In the genomic region with DNA sequence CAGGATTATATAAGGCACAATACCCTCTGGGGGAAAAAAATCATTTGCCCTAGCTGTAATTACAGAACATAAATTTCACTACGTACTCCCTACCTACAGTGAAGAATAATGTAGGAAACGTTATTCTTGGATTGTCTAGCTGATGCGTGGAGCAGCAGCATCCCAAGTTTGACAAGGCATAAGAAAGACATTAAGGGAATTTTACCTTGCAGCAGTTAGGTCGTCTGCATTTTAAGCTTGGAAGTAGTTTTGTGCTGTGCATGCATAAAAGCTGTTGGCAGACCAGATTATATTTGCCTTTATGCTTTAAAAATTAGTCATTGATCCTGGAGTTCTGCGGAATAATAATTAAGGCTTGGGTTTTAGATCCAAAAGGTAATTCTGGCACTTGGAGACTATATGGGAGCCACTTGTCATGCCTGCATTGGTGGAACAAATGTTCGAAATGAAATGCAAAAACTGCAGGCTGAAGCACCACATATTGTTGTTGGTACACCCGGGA, we compare ENCODE assay signal across 8 cellular contexts. TPM values are rescaled to one million over a fixed set of nuclear protein-coding genes. Genes with fewer than 3 reads are reported as not detected.
DNase-seq lines count a peak whose midpoint lies in the region; ATAC-seq and TF ChIP-seq lines count a peak whose summit lies in the region.

No MANE protein-coding gene starts in this region.

- POLR2A ChIA-PET in T-cell (lab: Charles Lee), result interaction anchor here (0.6 to 3.2 kb wide), 6 partner anchors 8 to 842 kb away, joined by 3 to 18 read pairs (median 4); a partner anchor contains a TSS

- ATAC-seq in GM18505 (IDR thresholded peaks at IDR 0.05; ENCODE audit: unreplicated experiment) (no peak), T-cell (replicated peaks in 1 of 4) (no peak), GM18511 (IDR thresholded peaks at IDR 0.05; ENCODE audit: unreplicated experiment) (no peak)

- CTCF ChIA-PET in T-cell (lab: Charles Lee), result interaction anchor here (0.6 to 2.2 kb wide), 2 partner anchors 36 to 233 kb away, joined by 3 to 6 read pairs; no protein-coding TSS in a partner anchor

- H3K4me3 Mint-ChIP-seq in T-cell, result peak overlapping the region; percentile 98 to 100 (median 100)

- peak; percentile 4 for TF ChIP-seq POLR2A in GM18505 (IDR thresholded peaks at IDR 0.05; ENCODE audit: borderline replicate concordance, extremely low read depth, insufficient read depth, insufficient read length)

- no peak for DNase-seq in T-cell
- DNase-seq in fibroblast of the aortic adventitia (ENCODE audit: low read depth), result peak; percentile 6
- no peak for DNase-seq in skeletal muscle cell (ENCODE audit: low read depth)
- no peak for DNase-seq in NCI-H526 treated with DMSO at 0.1 percent for 48 hours (lab: John Stamatoyannopoulos, UW)
- DNase-seq in kidney glomerular epithelial cell (lab: John Stamatoyannopoulos, UW), result no peak
- no peak for DNase-seq in NCI-H82 treated with DMSO at 0.1 percent for 48 hours (lab: John Stamatoyannopoulos, UW; ENCODE audit: unreplicated experiment)

- peak overlapping the region; percentile 60 to 100 for H3K27ac Mint-ChIP-seq in T-cell

- peaks cover 0 to 2% of the 10 kb centered on the region in 2 donors for H3K27me3 Mint-ChIP-seq in T-cell

- H3K4me3 ChIP-seq in fibroblast of the aortic adventitia (ENCODE audit: low read depth, low read length) (peak overlapping the region; percentile 90), skeletal muscle cell (ENCODE audit: low read depth, low read length) (peak overlapping the region; percentile 73)

- TF ChIP-seq CTCF in fibroblast of the aortic adventitia (IDR thresholded peaks at IDR 0.05; ENCODE audit: insufficient read depth, low read length), result no peak

- H3K36me3 Mint-ChIP-seq in T-cell, result peaks cover 56% of the 10 kb centered on the region

- peaks cover 64 to 72% (median 68%) of the 10 kb centered on the region in 3 donors for H3K4me1 Mint-ChIP-seq in T-cell

- H3K9me3 Mint-ChIP-seq in T-cell, result no peaks in the 10 kb centered on the region

RNA-seq across cellular contexts. Expression of a gene that starts 2.2 kb away (rescaled TPM):
- 100 to 1,000 TPM; 544 to 870 (median 576) TPM for total RNA-seq in T-cell
- 383 and 640 TPM in 2 replicates for total RNA-seq in fibroblast of the aortic adventitia (ENCODE audit: low replicate concordance)

RNA-seq across cellular contexts. Expression of a gene that starts 20.7 kb away (rescaled TPM):
- total RNA-seq in T-cell (10 to 100 TPM; 13.4 to 21.0 (median 19.2) TPM), fibroblast of the aortic adventitia (ENCODE audit: low replicate concordance) (13.2 and 48.4 TPM in 2 replicates)

RNA-seq across cellular contexts. Expression of a gene that starts 56.9 kb away (rescaled TPM):
- total RNA-seq in T-cell (not detected), fibroblast of the aortic adventitia (ENCODE audit: low replicate concordance) (not detected in 2 replicates)
